ENCODE assay signal across 8 cellular contexts in the genomic region with DNA sequence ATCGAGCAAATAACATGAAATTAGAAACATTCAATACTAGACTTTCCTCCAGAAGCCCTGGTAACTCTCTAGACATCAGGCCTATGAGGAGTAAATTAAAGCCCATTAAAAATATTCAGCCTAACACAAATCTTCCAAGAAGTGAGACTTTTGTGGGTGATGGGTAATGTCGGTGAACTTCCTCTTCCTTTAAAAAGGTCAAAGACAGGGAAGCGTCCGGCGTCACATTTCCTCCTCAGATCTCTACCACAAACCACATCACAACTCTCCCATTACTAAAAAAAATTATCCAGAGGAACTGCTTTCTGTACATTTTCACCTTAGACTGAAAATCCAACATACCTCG. TPM values are rescaled to one million over a fixed set of nuclear protein-coding genes. Genes with fewer than 3 reads are reported as not detected.
DNase-seq lines count a peak whose midpoint lies in the region; ATAC-seq and TF ChIP-seq lines count a peak whose summit lies in the region.

No MANE protein-coding gene starts in this region.

- TF ChIP-seq CTCF in IMR-90 (conservative IDR thresholded peaks at IDR 0.05; ENCODE audit: low read depth, low read length) = no peak
- no peak for TF ChIP-seq CTCF in WERI-Rb-1 (IDR thresholded peaks at IDR 0.05; ENCODE audit: low read depth, low read length)

- no CpG with 5 or more reads among the region's 6 CpGs for WGBS in IMR-90 (ENCODE audit: extremely low coverage in 2 of 2, insufficient read length in 1 of 2), 2 experiments
- WGBS in esophagus, 2 donors = 1% methylated on average over 6 of the region's 6 CpGs

- peak overlapping the region; percentile 63 for H3K56ac ChIP-seq in IMR-90 (ENCODE audit: extremely low read depth, insufficient read depth, low read length)

- no peak overlapping the region for H2BK15ac ChIP-seq in IMR-90 (ENCODE audit: low read depth, low read length)

- no peaks in the 10 kb centered on the region for H3K9me3 ChIP-seq in BLaER1 treated with 17β-estradiol and CSF1 and Interleukin-3, amounts not matched to agents 10 nM and 100 nM (replicated peaks in 1 of 11)
- no peaks in the 10 kb centered on the region for H3K9me3 ChIP-seq in IMR-90 (ENCODE audit: control insufficient read depth, insufficient read depth, low read length)
- H3K9me3 ChIP-seq in WERI-Rb-1 (ENCODE audit: severe bottlenecking) = peaks cover 4% of the 10 kb centered on the region
- H3K9me3 ChIP-seq in esophagus (ENCODE audit: control insufficient read depth in 2 of 2, insufficient read depth in 1 of 2, low read depth in 1 of 2, low read length in 1 of 2) = no peaks in the 10 kb centered on the region

- H3K4me3 ChIP-seq in BLaER1 treated with 17β-estradiol and CSF1 and Interleukin-3, amounts not matched to agents 10 nM and 100 nM = peak overlapping the region; percentile 76 to 99 (median 96)
- H3K4me3 ChIP-seq in IMR-90 (ENCODE audit: insufficient read depth, low read depth, low read length) (peak overlapping the region; percentile 97), WERI-Rb-1 (ENCODE audit: low read depth, low read length) (peak overlapping the region; percentile 93), esophagus (ENCODE audit: low read depth in 1 of 2, low read length in 2 of 2) (peak overlapping the region; percentile 90 to 92)

- no peak for TF ChIP-seq POLR2A in IMR-90 (IDR thresholded peaks at IDR 0.05; ENCODE audit: low read depth, low read length)

- CTCF ChIA-PET in IMR-90 (lab: Yijun Ruan, JAX) = interaction anchor here (0.6 to 0.7 kb wide), 2 partner anchors 17 to 20 kb away, joined by 3 to 4 read pairs; no protein-coding TSS in a partner anchor

- TF ChIP-seq RAD21 in IMR-90 (IDR thresholded peaks at IDR 0.05; ENCODE audit: low read length) = no peak

- H4K8ac ChIP-seq in IMR-90 (ENCODE audit: low read depth in 2 of 2, low read length in 2 of 2) = peak overlapping the region; percentile 23 to 80; a peak in 3 of 4 replicates

- H3K4ac ChIP-seq in IMR-90 (ENCODE audit: low read depth, low read length) = peak overlapping the region; percentile 10; the same call in 1 of the 2 replicates

- intact Hi-C loops in IMR-90 (cut with micrococcal nuclease) = loop anchor here (2.0 to 10.0 kb wide), 3 partner anchors 152 to 478 kb away; no protein-coding TSS in a partner anchor
- intact Hi-C loops in sciatic nerve (cut with DNase I) = no loop called here

- H4K20me1 ChIP-seq in BLaER1 treated with 17β-estradiol and CSF1 and Interleukin-3, amounts not matched to agents 10 nM and 100 nM = peaks cover 49 to 58% (median 56%) of the 10 kb centered on the region in 11 experiments
- H4K20me1 ChIP-seq in IMR-90 (ENCODE audit: insufficient read depth, low read length) = peaks cover 26% of the 10 kb centered on the region

- peaks cover 12 to 43% (median 25%) of the 10 kb centered on the region in 11 experiments for H3K36me3 ChIP-seq in BLaER1 treated with 17β-estradiol and CSF1 and Interleukin-3, amounts not matched to agents 10 nM and 100 nM
- H3K36me3 ChIP-seq in IMR-90 (ENCODE audit: control insufficient read depth, insufficient read depth, low read length) (peaks cover 4% of the 10 kb centered on the region; the same call in 1 of the 2 replicates), WERI-Rb-1 (peaks cover 14% of the 10 kb centered on the region), esophagus (ENCODE audit: control insufficient read depth in 2 of 2, insufficient read depth in 2 of 2, low read length in 1 of 2) (no peaks in the 10 kb centered on the region)

- H4K91ac ChIP-seq in IMR-90 (ENCODE audit: insufficient read depth, low read depth, low read length) = 0 out of 2 replicates have a peak overlapping the region, but pooled peaks have one; percentile 9

- peak overlapping the region; percentile 82 to 98 (median 96) for H3K4me2 ChIP-seq in BLaER1 treated with 17β-estradiol and CSF1 and Interleukin-3, amounts not matched to agents 10 nM and 100 nM
- H3K4me2 ChIP-seq in IMR-90 (ENCODE audit: low read depth, low read length) = peak overlapping the region; percentile 99

- H3K14ac ChIP-seq in IMR-90 (replicated peaks; ENCODE audit: low read depth, low read length) = peak overlapping the region; percentile 81

- no peak overlapping the region for H2AFZ ChIP-seq in IMR-90 (replicated peaks; ENCODE audit: low read length, poor library complexity)

- peaks cover 25 to 43% (median 35%) of the 10 kb centered on the region in 10 experiments for H3K4me1 ChIP-seq in BLaER1 treated with 17β-estradiol and CSF1 and Interleukin-3, amounts not matched to agents 10 nM and 100 nM
- H3K4me1 ChIP-seq in IMR-90 (ENCODE audit: control insufficient read depth, insufficient read depth, low read length) = peaks cover 6% of the 10 kb centered on the region
- no peaks in the 10 kb centered on the region for H3K4me1 ChIP-seq in esophagus (ENCODE audit: control insufficient read depth in 2 of 2, insufficient read depth in 2 of 2, low read length in 1 of 2)

- BruUV-seq in IMR-90 (replicated peaks; lab: Mats Ljungman, UMichigan) = no TSS peak

- dilution Hi-C loops in IMR-90 (cut with HindIII; ENCODE audit: low sequenced_read_pairs, unreplicated experiment) = no loop called here

- H3K23ac ChIP-seq in IMR-90 (ENCODE audit: low read depth, low read length) = peak overlapping the region; percentile 47; the same call in 1 of the 2 replicates

- DNase-seq in IMR-90 = peak; percentile 27
- DNase-seq in WERI-Rb-1 = no peak
- peak; percentile 29 for DNase-seq in myocyte (ENCODE audit: low read depth)
- no peak for DNase-seq in sciatic nerve (ENCODE audit: low spot score)

- peak overlapping the region; percentile 93 for H3K18ac ChIP-seq in IMR-90 (ENCODE audit: low read depth, low read length)

- H3K27ac ChIP-seq in BLaER1 treated with 17β-estradiol and CSF1 and Interleukin-3, amounts not matched to agents 10 nM and 100 nM = peak overlapping the region; percentile 79 to 96 (median 95)
- peak overlapping the region; percentile 92 for H3K27ac ChIP-seq in IMR-90 (ENCODE audit: insufficient read depth, low read length)
- peak overlapping the region; percentile 25 for H3K27ac ChIP-seq in WERI-Rb-1
- peak overlapping the region; percentile 87 to 96 for H3K27ac ChIP-seq in esophagus (ENCODE audit: low read depth in 2 of 2, low read length in 1 of 2)

- H2BK20ac ChIP-seq in IMR-90 (ENCODE audit: low read depth, low read length) = no peak overlapping the region

- ATAC-seq in IMR-90 (ENCODE audit: low read depth) = no peak
- ATAC-seq in sciatic nerve = no peak
- ATAC-seq in GM18867 (IDR thresholded peaks at IDR 0.05; ENCODE audit: unreplicated experiment) = no peak
- no peak for ATAC-seq in GM18873 (IDR thresholded peaks at IDR 0.05; ENCODE audit: low FRiP score, unreplicated experiment)

- peak overlapping the region; percentile 22; the same call in 1 of the 2 replicates for H4K5ac ChIP-seq in IMR-90 (ENCODE audit: low read depth, low read length)

- peak overlapping the region; percentile 89 to 96 (median 95) for H3K9ac ChIP-seq in BLaER1 treated with 17β-estradiol and CSF1 and Interleukin-3, amounts not matched to agents 10 nM and 100 nM
- peak overlapping the region; percentile 98 for H3K9ac ChIP-seq in IMR-90 (ENCODE audit: low read depth, low read length)

- no peaks in the 10 kb centered on the region for H3K27me3 ChIP-seq in BLaER1 treated with 17β-estradiol and CSF1 and Interleukin-3, amounts not matched to agents 10 nM and 100 nM
- no peaks in the 10 kb centered on the region for H3K27me3 ChIP-seq in IMR-90 (ENCODE audit: control insufficient read depth, insufficient read depth, low read length)
- H3K27me3 ChIP-seq in WERI-Rb-1 (ENCODE audit: insufficient read depth, low read depth, severe bottlenecking) = no peaks in the 10 kb centered on the region
- H3K27me3 ChIP-seq in esophagus (ENCODE audit: control insufficient read depth in 1 of 2, insufficient read depth in 2 of 2, low read length in 2 of 2) = no peaks in the 10 kb centered on the region

- H3K79me1 ChIP-seq in IMR-90 (ENCODE audit: low read depth in 1 of 2, low read length in 2 of 2) = peaks cover 4 to 39% of the 10 kb centered on the region in 2 experiments; a peak in 3 of 4 replicates

- peak overlapping the region; percentile 21; the same call in 1 of the 2 replicates for H2BK120ac ChIP-seq in IMR-90 (ENCODE audit: low read depth, low read length)

- in situ Hi-C loops in IMR-90 (cut with MboI; ENCODE audit: low sequenced_read_pairs) = no loop called here

- peaks cover 5% of the 10 kb centered on the region for H3K9me1 ChIP-seq in IMR-90 (ENCODE audit: insufficient read depth, low read length)

- H2AK9ac ChIP-seq in IMR-90 (replicated peaks; ENCODE audit: low read depth, low read length, poor library complexity) = no peak overlapping the region

- H2AK5ac ChIP-seq in IMR-90 (ENCODE audit: low read depth, low read length) = no peak overlapping the region

- peak overlapping the region; percentile 89 for H2BK5ac ChIP-seq in IMR-90 (ENCODE audit: low read depth, low read length, poor library complexity, severe bottlenecking)

- POLR2A ChIA-PET in IMR-90 (lab: Charles Lee; ENCODE audit: unreplicated experiment) = no interaction called here

TF ChIP-seq in IMR-90, 13 proteins besides CTCF, POLR2A, EP300 and RAD21 (continues in another document):
- TF ChIP-seq USF2 (IDR thresholded peaks at IDR 0.05; ENCODE audit: low read depth, low read length) (no peak), RCOR1 (IDR thresholded peaks at IDR 0.05; ENCODE audit: insufficient replicate concordance, low read length) (no peak), MXI1 (IDR thresholded peaks at IDR 0.05; ENCODE audit: borderline replicate concordance, low read depth, low read length) (no peak), ELK1 (IDR thresholded peaks at IDR 0.05; ENCODE audit: borderline replicate concordance, low read depth, low read length) (no peak)

RNA-seq across cellular contexts. Expression of gene EIF4G3, which starts 1.4 kb away (rescaled TPM):
- 25.8 and 29.2 TPM in 2 replicates for total RNA-seq in IMR-90 (2012; rRNA removed)
- 49.2 and 49.6 TPM in 2 replicates for polyA plus RNA-seq in IMR-90 (2012; rRNA removed)
- 13.0 and 18.0 TPM in 2 replicates for polyA plus RNA-seq in IMR-90 (2012; cell fraction: cytosol; rRNA removed)
- 47.7 and 85.2 TPM in 2 replicates for polyA plus RNA-seq in IMR-90 (2012; cell fraction: nucleus; rRNA removed; ENCODE audit: low replicate concordance)
- 10 to 100 TPM; 15.7 to 22.3 TPM for polyA plus RNA-seq in esophagus
- 61.6 and 65.5 TPM in 2 replicates for total RNA-seq in myocyte
- 35.1 TPM for polyA plus RNA-seq in myocyte (2012)
- 67.7 TPM for total RNA-seq in sciatic nerve

Comparison
In these comparisons a context has a peak if more than half of its experiments do, and no peak if none do; other contexts are left out.
1. H3K27ac ChIP-seq: peak in every context shown above with its lines; median percentile 95 in BLaER1 treated with 17β-estradiol and CSF1 and Interleukin-3, amounts not matched to agents 10 nM and 100 nM; 92 in IMR-90; 92 in esophagus; 25 in WERI-Rb-1.
2. DNase-seq: peak in IMR-90 (single experiment) and myocyte (single experiment); none in WERI-Rb-1 (single experiment) and sciatic nerve (single experiment).
3. Peak in every context shown above with its lines, with median percentiles within 50 percentile points of each other: H3K4me3 ChIP-seq.